8 cellular contexts compared by ENCODE assay signal in genomic region chr9:19456996-19457693, GRCh38.
A peak's percentile ranks its signal among the peaks of the same experiment; 100 is the strongest.
DNase-seq lines count a peak whose midpoint lies in the region; ATAC-seq and TF ChIP-seq lines count a peak whose summit lies in the region.

No MANE protein-coding gene starts in this region.

- ATAC-seq in GM18858 (IDR thresholded peaks at IDR 0.05; ENCODE audit: unreplicated experiment): peak; percentile 67
- ATAC-seq in HG03095 (IDR thresholded peaks at IDR 0.05; ENCODE audit: unreplicated experiment): peak; percentile 84
- ATAC-seq in central memory CD8-positive, alpha-beta T cell (replicated peaks; ENCODE audit: extremely low read depth, poor library complexity, severe bottlenecking): peak; percentile 79

- no peaks in the 10 kb centered on the region for H3K36me3 Mint-ChIP-seq in central memory CD8-positive, alpha-beta T cell (ENCODE audit: insufficient read depth)

- H3K27me3 Mint-ChIP-seq in central memory CD8-positive, alpha-beta T cell: no peaks in the 10 kb centered on the region

- DNase-seq in AG10803 (ENCODE audit: low read depth) (peak; percentile 68), NCI-H2107 treated with DMSO at 0.1 percent for 48 hours (lab: John Stamatoyannopoulos, UW; ENCODE audit: unreplicated experiment) (peak; percentile 50), kidney glomerular epithelial cell (lab: John Stamatoyannopoulos, UW) (peak; percentile 62)
- DNase-seq in central memory CD8-positive, alpha-beta T cell (ENCODE audit: low spot score in 2 of 2): peak; percentile 47 to 49
- DNase-seq in stimulated activated CD4-positive, alpha-beta T cell treated with anti-CD3 and anti-CD28 coated beads, Interleukin-1b, Interleukin-23, amount 100 ng/mL, for 48 hours: peak; percentile 51

- peak overlapping the region; percentile 39 for H3K4me3 ChIP-seq in AG10803 (ENCODE audit: low read length)
- H3K4me3 ChIP-seq in WI38 (ENCODE audit: low read depth, low read length): no peak overlapping the region

- no peak overlapping the region for H3K27ac Mint-ChIP-seq in central memory CD8-positive, alpha-beta T cell (ENCODE audit: low read depth)

- H3K9me3 Mint-ChIP-seq in central memory CD8-positive, alpha-beta T cell: no peaks in the 10 kb centered on the region

- H3K4me1 Mint-ChIP-seq in central memory CD8-positive, alpha-beta T cell: peaks cover 8% of the 10 kb centered on the region

- peak; percentile 99 for TF ChIP-seq CTCF in AG10803 (conservative IDR thresholded peaks at IDR 0.05; ENCODE audit: low read length)
- peak; percentile 97 for TF ChIP-seq CTCF in WI38 (IDR thresholded peaks at IDR 0.05; ENCODE audit: low read depth, low read length)

- H3K4me3 Mint-ChIP-seq in central memory CD8-positive, alpha-beta T cell: no peak overlapping the region
